Comparison of ENCODE assay signal across 8 cellular contexts in genomic region chr17:81911277-81911961, GRCh38. TPM values are rescaled to one million over a fixed set of nuclear protein-coding genes. Genes with fewer than 3 reads are reported as not detected.
DNase-seq lines count a peak whose midpoint lies in the region; ATAC-seq and TF ChIP-seq lines count a peak whose summit lies in the region.

Gene PCYT2, minus strand, starts transcription at chr17:81911399. Its CDS starts 44 bp downstream, at chr17:81911355.

- DNase-seq in HK-2 (ENCODE audit: unreplicated experiment) (peak; percentile 95), NCI-H82 treated with DMSO at 0.1 percent for 48 hours (lab: John Stamatoyannopoulos, UW; ENCODE audit: unreplicated experiment) (peak; percentile 71), ecto neural progenitor cell (ENCODE audit: low spot score) (peak; percentile 97), lower lobe of right lung (peak; percentile 93)
- peak; percentile 94 for DNase-seq in activated CD8-positive, alpha-beta T cell treated with anti-CD3 and anti-CD28 coated beads for 36 hours
- peak; percentile 81 to 93 (median 85) for DNase-seq in stimulated activated CD4-positive, alpha-beta T cell treated with anti-CD3 and anti-CD28 coated beads, TNF-alpha, amount 100 ng/mL, for 24 hours (ENCODE audit: low read depth in 3 of 3)

- peaks cover 16% of the 10 kb centered on the region for H3K4me1 Mint-ChIP-seq in activated CD8-positive, alpha-beta T cell treated with anti-CD3 and anti-CD28 coated beads for 36 hours (ENCODE audit: low read depth)

- no peak within 1 kb of the TSS for H3K27ac Mint-ChIP-seq in activated CD8-positive, alpha-beta T cell treated with anti-CD3 and anti-CD28 coated beads for 36 hours

- ATAC-seq in GM19395 (IDR thresholded peaks at IDR 0.05; ENCODE audit: unreplicated experiment), result peak; percentile 57
- ATAC-seq in activated CD8-positive, alpha-beta T cell treated with anti-CD3 and anti-CD28 coated beads for 36 hours, result peak; percentile 96
- ATAC-seq in lower lobe of right lung, result peak; percentile 96

- H3K4me2 ChIP-seq in BLaER1, result peak within 1 kb of the TSS; percentile 91

- H3K27me3 ChIP-seq in BLaER1 (no peaks in the 10 kb centered on the region), lower lobe of right lung (ENCODE audit: low read depth) (no peaks in the 10 kb centered on the region)

- intact Hi-C loops in activated CD8-positive, alpha-beta T cell treated with anti-CD3 and anti-CD28 coated beads for 36 hours (cut with micrococcal nuclease), result no loop called here
- intact Hi-C loops in lower lobe of right lung (cut with DNase I), result no loop called here

- H3K4me3 ChIP-seq in BLaER1, result peak within 1 kb of the TSS; percentile 91
- H3K4me3 ChIP-seq in lower lobe of right lung, result peak within 1 kb of the TSS; percentile 81

- CTCF ChIA-PET in activated CD8-positive, alpha-beta T cell treated with anti-CD3 and anti-CD28 coated beads for 36 hours (lab: Charles Lee), result no interaction called here

- H3K36me3 ChIP-seq in BLaER1, result peaks cover 79% of the 10 kb centered on the region
- H3K36me3 ChIP-seq in lower lobe of right lung, result peaks cover 63% of the 10 kb centered on the region

- no peaks in the 10 kb centered on the region for H3K9me3 Mint-ChIP-seq in activated CD8-positive, alpha-beta T cell treated with anti-CD3 and anti-CD28 coated beads for 36 hours

- H3K27me3 Mint-ChIP-seq in activated CD8-positive, alpha-beta T cell treated with anti-CD3 and anti-CD28 coated beads for 36 hours, result no peaks in the 10 kb centered on the region

- H3K4me1 ChIP-seq in BLaER1 (peaks cover 44% of the 10 kb centered on the region), lower lobe of right lung (peaks cover 23% of the 10 kb centered on the region)

- H3K9me3 ChIP-seq in BLaER1 (no peaks in the 10 kb centered on the region), lower lobe of right lung (no peaks in the 10 kb centered on the region)

- no peak for TF ChIP-seq CTCF in activated CD8-positive, alpha-beta T cell treated with anti-CD3 and anti-CD28 coated beads for 36 hours (IDR thresholded peaks at IDR 0.05)
- peak; percentile 33 for TF ChIP-seq CTCF in lower lobe of right lung (IDR thresholded peaks at IDR 0.05)

- peak within 1 kb of the TSS; percentile 76 for H3K27ac ChIP-seq in BLaER1
- H3K27ac ChIP-seq in lower lobe of right lung, result peak within 1 kb of the TSS; percentile 68

- peaks cover 78% of the 10 kb centered on the region for H4K20me1 ChIP-seq in BLaER1

- H3K4me3 Mint-ChIP-seq in activated CD8-positive, alpha-beta T cell treated with anti-CD3 and anti-CD28 coated beads for 36 hours, result peak within 1 kb of the TSS; percentile 84

- H3K9ac ChIP-seq in BLaER1, result peak within 1 kb of the TSS; percentile 87

- H3K36me3 Mint-ChIP-seq in activated CD8-positive, alpha-beta T cell treated with anti-CD3 and anti-CD28 coated beads for 36 hours (ENCODE audit: low read depth), result peaks cover 17% of the 10 kb centered on the region

- POLR2A ChIA-PET in activated CD8-positive, alpha-beta T cell treated with anti-CD3 and anti-CD28 coated beads for 36 hours (lab: Charles Lee), result interaction anchor here (0.8 to 1.6 kb wide), 3 partner anchors 12 to 16 kb away, joined by 3 to 6 read pairs (median 6); partner anchors contain the start of gene MAFG

RNA-seq across cellular contexts. Expression of gene PCYT2, which starts in this region (rescaled TPM):
- 10 to 100 TPM; 20.5 to 22.6 TPM for total RNA-seq in activated CD8-positive, alpha-beta T cell treated with anti-CD3 and anti-CD28 coated beads for 36 hours
- total RNA-seq in lower lobe of right lung, result 39.7 TPM

Comparison
In these comparisons a context has a peak if more than half of its experiments do, and no peak if none do; other contexts are left out.
1. Peak in every context shown above with its lines: DNase-seq, ATAC-seq, H3K4me3 ChIP-seq and H3K27ac ChIP-seq.